In the genomic region with DNA sequence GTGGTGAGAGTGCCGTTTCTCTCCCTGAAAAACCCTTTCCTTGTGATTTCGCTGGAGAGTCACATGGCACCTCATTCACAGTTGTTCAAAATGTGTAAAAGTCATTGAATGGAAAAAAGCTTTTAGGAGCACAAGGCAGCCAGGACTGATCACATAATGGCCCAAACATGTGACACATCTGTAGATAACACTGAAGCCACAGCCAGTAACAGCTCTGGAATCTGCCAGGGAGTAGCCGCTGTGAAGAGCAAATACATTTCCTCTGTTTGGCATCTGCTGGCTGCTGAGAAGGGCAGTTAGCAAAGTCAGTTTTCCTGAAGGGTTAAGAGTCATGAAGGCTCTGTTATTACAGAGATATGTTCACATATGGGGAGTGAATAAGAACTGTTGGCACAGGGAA, we compare ENCODE assay signal across 15 cellular contexts.
A peak's percentile ranks its signal among the peaks of the same experiment; 100 is the strongest.
DNase-seq lines count a peak whose midpoint lies in the region; ATAC-seq, FAIRE-seq and TF ChIP-seq lines count a peak whose summit lies in the region.
"Had no signal": no experiment of that assay in that cellular context is flagged by ENCODE, and none has a peak within 500 bp of the region (broad histone marks: within the 10 kb centered on the region; RNA-seq: fewer than 3 reads in every experiment).

No MANE protein-coding gene starts in this region.

- BruUV-seq in K562 (replicated peaks; lab: Mats Ljungman, UMichigan): no TSS peak

- no peaks in the 10 kb centered on the region for H3K79me2 ChIP-seq in ACC112 (ENCODE audit: control insufficient read depth, insufficient read depth, low read length, unreplicated experiment)
- H3K79me2 ChIP-seq in K562 (ENCODE audit: control insufficient read depth, insufficient read depth, low read length): no peaks in the 10 kb centered on the region

- no peaks in the 10 kb centered on the region for H3K36me3 Mint-ChIP-seq in naive thymus-derived CD4-positive, alpha-beta T cell
- H3K36me3 Mint-ChIP-seq: memory B cell had no signal

- no peak overlapping the region for H3K4me3 Mint-ChIP-seq in naive thymus-derived CD4-positive, alpha-beta T cell
- H3K4me3 Mint-ChIP-seq: central memory CD8-positive, alpha-beta T cell; memory B cell had no signal

- no peak for TF ChIP-seq RAD21 in K562 (CRISPR knock-in tag; conservative IDR thresholded peaks at IDR 0.05 in 1 of 2, IDR thresholded peaks at IDR 0.05 in 1 of 2)

- H3K4me1 Mint-ChIP-seq in naive thymus-derived CD4-positive, alpha-beta T cell: no peaks in the 10 kb centered on the region
- H3K4me1 Mint-ChIP-seq: central memory CD8-positive, alpha-beta T cell; memory B cell had no signal

- H3K27ac Mint-ChIP-seq in naive thymus-derived CD4-positive, alpha-beta T cell: no peak overlapping the region
- H3K27ac Mint-ChIP-seq: memory B cell had no signal

- DNase-seq in HS-5 (ENCODE audit: low read depth) (peak; percentile 95), K562 (ENCODE audit: extremely low read depth in 1 of 4, low spot score in 3 of 4) (no peak), iPS-NIHi7 (ENCODE audit: extremely low spot score) (peak; percentile 35), occipital lobe (lab: John Stamatoyannopoulos, UW) (no peak)
- DNase-seq in naive thymus-derived CD4-positive, alpha-beta T cell: no peak
- DNase-seq in stimulated activated CD8-positive, alpha-beta memory T cell treated with anti-CD3 and anti-CD28 coated beads, Interleukin-4, amount 100 ng/mL, for 48 hours: no peak
- DNase-seq: MV-4-11; stimulated activated CD4-positive, alpha-beta T cell treated with anti-CD3 and anti-CD28 coated beads, Interleukin-15, amount 100 ng/mL, for 24 hours; testis had no signal

- H3K9ac ChIP-seq in K562 (ENCODE audit: insufficient read depth in 1 of 2, low read depth in 2 of 2, low read length in 2 of 2): no peak overlapping the region

- CTCF ChIA-PET in K562 (lab: Yijun Ruan, JAX; ENCODE audit: low intra/inter-chr PET ratio): no interaction called here
- CTCF ChIA-PET in naive thymus-derived CD4-positive, alpha-beta T cell (lab: Charles Lee): no interaction called here

- 4% methylated on average over 3 of the region's 3 CpGs for WGBS in K562 (ENCODE audit: insufficient coverage, low coverage, missing lambda C conversion rate)

- no peaks in the 10 kb centered on the region for H3K36me3 ChIP-seq in ACC112 (ENCODE audit: insufficient read depth, low read length)
- H3K36me3 ChIP-seq in K562 (ENCODE audit: control insufficient read depth, insufficient read depth, low read length): no peaks in the 10 kb centered on the region
- no peaks in the 10 kb centered on the region for H3K36me3 ChIP-seq in naive thymus-derived CD4-positive, alpha-beta T cell (ENCODE audit: control insufficient read depth in 2 of 3, insufficient read depth in 3 of 3, low read length in 3 of 3)

- H3K9me3 Mint-ChIP-seq in naive thymus-derived CD4-positive, alpha-beta T cell: no peaks in the 10 kb centered on the region

- H3K9me3 ChIP-seq in K562 (replicated peaks; ENCODE audit: control insufficient read depth, insufficient read depth, low read depth, low read length): no peaks in the 10 kb centered on the region
- H3K9me3 ChIP-seq in naive thymus-derived CD4-positive, alpha-beta T cell (ENCODE audit: control insufficient read depth in 2 of 3, low read length in 3 of 3): no peaks in the 10 kb centered on the region
- H3K9me3 ChIP-seq: testis had no signal

- H4K20me1 ChIP-seq in K562 (replicated peaks; ENCODE audit: control insufficient read depth, insufficient read depth, low read length): no peaks in the 10 kb centered on the region

- H3K9me1 ChIP-seq in K562 (ENCODE audit: control insufficient read depth, insufficient read depth, low read length): no peaks in the 10 kb centered on the region

- peaks cover 0 to 4% (median 0%) of the 10 kb centered on the region in 5 donors for H3K27me3 Mint-ChIP-seq in naive thymus-derived CD4-positive, alpha-beta T cell
- H3K27me3 Mint-ChIP-seq: central memory CD8-positive, alpha-beta T cell; memory B cell had no signal

- TF ChIP-seq EP300 in K562 (IDR thresholded peaks at IDR 0.05; ENCODE audit: low read length): no peak

- POLR2A ChIA-PET in K562 (lab: Yijun Ruan, JAX): interaction anchor here (0.7 kb wide), 1 partner anchor 124 kb away, joined by 3 read pairs; no protein-coding TSS in a partner anchor
- POLR2A ChIA-PET in naive thymus-derived CD4-positive, alpha-beta T cell (lab: Charles Lee): no interaction called here

- TF ChIP-seq CTCF in K562 (IDR thresholded peaks at IDR 0.05 in 2 of 3, conservative IDR thresholded peaks at IDR 0.05 in 1 of 3; ENCODE audit: insufficient read depth in 2 of 3, low read depth in 1 of 3, low read length in 3 of 3): no peak

- no peak for ATAC-seq in K562
- ATAC-seq in naive thymus-derived CD4-positive, alpha-beta T cell: no peak
- no peak for ATAC-seq in HG03571 (IDR thresholded peaks at IDR 0.05; ENCODE audit: unreplicated experiment)

- H3K27me3 ChIP-seq in ACC112 (ENCODE audit: insufficient read depth, low read length) (no peaks in the 10 kb centered on the region), K562 (ENCODE audit: control insufficient read depth in 2 of 2, insufficient read depth in 2 of 2, low read length in 2 of 2) (no peaks in the 10 kb centered on the region)
- no peaks in the 10 kb centered on the region for H3K27me3 ChIP-seq in naive thymus-derived CD4-positive, alpha-beta T cell (ENCODE audit: control insufficient read depth in 2 of 2, insufficient read depth in 2 of 2, low read length in 2 of 2)
- H3K27me3 ChIP-seq: testis had no signal

- H2AFZ ChIP-seq in ACC112 (ENCODE audit: low read length, unreplicated experiment): peak overlapping the region; percentile 42
- no peak overlapping the region for H2AFZ ChIP-seq in K562 (ENCODE audit: low read depth, low read length)

- intact Hi-C loops in K562 (cut with micrococcal nuclease): no loop called here
- intact Hi-C loops in naive thymus-derived CD4-positive, alpha-beta T cell (cut with micrococcal nuclease): no loop called here

- H3K27ac ChIP-seq in ACC112 (ENCODE audit: low read depth, low read length) (peak overlapping the region; percentile 30; the same call in 1 of the 2 replicates), K562 (ENCODE audit: extremely low read depth, low read depth, low read length) (no peak overlapping the region)
- H3K27ac ChIP-seq in naive thymus-derived CD4-positive, alpha-beta T cell (ENCODE audit: low read depth, low read length): no peak overlapping the region
- H3K27ac ChIP-seq: epithelial cell of prostate, SK-N-MC, testis had no signal

- H3K4me3 ChIP-seq in ACC112 (ENCODE audit: low read depth, low read length): no peak overlapping the region
- H3K4me3 ChIP-seq in K562: no peak overlapping the region
- H3K4me3 ChIP-seq in naive thymus-derived CD4-positive, alpha-beta T cell (ENCODE audit: low read length): no peak overlapping the region
- H3K4me3 ChIP-seq: SK-N-MC, testis had no signal

- no peak for FAIRE-seq in K562 (lab: Jason Lieb, UNC)

- in situ Hi-C loops in K562 (cut with MboI): no loop called here

- no peak overlapping the region for H3K4me2 ChIP-seq in K562 (ENCODE audit: insufficient read depth, low read length)

- no peak for TF ChIP-seq POLR2A in K562 (conservative IDR thresholded peaks at IDR 0.05)

- peaks cover 8% of the 10 kb centered on the region for H3K4me1 ChIP-seq in ACC112 (ENCODE audit: control insufficient read depth, insufficient read depth, low read length, unreplicated experiment)
- no peaks in the 10 kb centered on the region for H3K4me1 ChIP-seq in K562 (replicated peaks in 1 of 2; ENCODE audit: control insufficient read depth in 2 of 2, insufficient read depth in 2 of 2, low read length in 2 of 2)
- H3K4me1 ChIP-seq in naive thymus-derived CD4-positive, alpha-beta T cell (ENCODE audit: control insufficient read depth in 2 of 2, insufficient read depth in 2 of 2, low read length in 2 of 2): no peaks in the 10 kb centered on the region
- H3K4me1 ChIP-seq: testis had no signal

TF ChIP-seq in K562, 482 proteins besides CTCF, POLR2A, EP300 and RAD21 (continues in another document):
- no peak for TF ChIP-seq ELK1 (CRISPR knock-in tag; IDR thresholded peaks at IDR 0.05)
- TF ChIP-seq FUS (optimal IDR thresholded peaks at IDR 0.05; ENCODE audit: low read depth, low read length): no peak
- TF ChIP-seq MTF1 (CRISPR knock-in tag; IDR thresholded peaks at IDR 0.05; ENCODE audit: borderline replicate concordance): no peak
- 0 out of 2 replicates have a peak, but pooled peaks have one; percentile 41 for TF ChIP-seq ZNF175 (CRISPR knock-in tag; IDR thresholded peaks at IDR 0.05; ENCODE audit: low read depth)
- TF ChIP-seq, protein P1, sequence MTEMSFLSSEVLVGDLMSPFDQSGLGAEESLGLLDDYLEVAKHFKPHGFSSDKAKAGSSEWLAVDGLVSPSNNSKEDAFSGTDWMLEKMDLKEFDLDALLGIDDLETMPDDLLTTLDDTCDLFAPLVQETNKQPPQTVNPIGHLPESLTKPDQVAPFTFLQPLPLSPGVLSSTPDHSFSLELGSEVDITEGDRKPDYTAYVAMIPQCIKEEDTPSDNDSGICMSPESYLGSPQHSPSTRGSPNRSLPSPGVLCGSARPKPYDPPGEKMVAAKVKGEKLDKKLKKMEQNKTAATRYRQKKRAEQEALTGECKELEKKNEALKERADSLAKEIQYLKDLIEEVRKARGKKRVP (CRISPR knock-in tag; IDR thresholded peaks at IDR 0.05): peak; percentile 55; the same call in 1 of the 2 replicates
- TF ChIP-seq, protein P2, sequence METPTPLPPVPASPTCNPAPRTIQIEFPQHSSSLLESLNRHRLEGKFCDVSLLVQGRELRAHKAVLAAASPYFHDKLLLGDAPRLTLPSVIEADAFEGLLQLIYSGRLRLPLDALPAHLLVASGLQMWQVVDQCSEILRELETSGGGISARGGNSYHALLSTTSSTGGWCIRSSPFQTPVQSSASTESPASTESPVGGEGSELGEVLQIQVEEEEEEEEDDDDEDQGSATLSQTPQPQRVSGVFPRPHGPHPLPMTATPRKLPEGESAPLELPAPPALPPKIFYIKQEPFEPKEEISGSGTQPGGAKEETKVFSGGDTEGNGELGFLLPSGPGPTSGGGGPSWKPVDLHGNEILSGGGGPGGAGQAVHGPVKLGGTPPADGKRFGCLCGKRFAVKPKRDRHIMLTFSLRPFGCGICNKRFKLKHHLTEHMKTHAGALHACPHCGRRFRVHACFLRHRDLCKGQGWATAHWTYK (CRISPR knock-in tag; IDR thresholded peaks at IDR 0.05): 0 out of 2 replicates have a peak, but pooled peaks have one; percentile 59

Comparison
In these comparisons a context has a peak if more than half of its experiments do, and no peak if none do; other contexts are left out.
1. DNase-seq: peak in HS-5 (single experiment) and iPS-NIHi7 (single experiment); none in K562 (0 of 4), occipital lobe (single experiment), naive thymus-derived CD4-positive, alpha-beta T cell (0 of 9) and stimulated activated CD8-positive, alpha-beta memory T cell treated with anti-CD3 and anti-CD28 coated beads, Interleukin-4, amount 100 ng/mL, for 48 hours (single experiment).